8 cellular contexts compared by ENCODE assay signal in the genomic region with DNA sequence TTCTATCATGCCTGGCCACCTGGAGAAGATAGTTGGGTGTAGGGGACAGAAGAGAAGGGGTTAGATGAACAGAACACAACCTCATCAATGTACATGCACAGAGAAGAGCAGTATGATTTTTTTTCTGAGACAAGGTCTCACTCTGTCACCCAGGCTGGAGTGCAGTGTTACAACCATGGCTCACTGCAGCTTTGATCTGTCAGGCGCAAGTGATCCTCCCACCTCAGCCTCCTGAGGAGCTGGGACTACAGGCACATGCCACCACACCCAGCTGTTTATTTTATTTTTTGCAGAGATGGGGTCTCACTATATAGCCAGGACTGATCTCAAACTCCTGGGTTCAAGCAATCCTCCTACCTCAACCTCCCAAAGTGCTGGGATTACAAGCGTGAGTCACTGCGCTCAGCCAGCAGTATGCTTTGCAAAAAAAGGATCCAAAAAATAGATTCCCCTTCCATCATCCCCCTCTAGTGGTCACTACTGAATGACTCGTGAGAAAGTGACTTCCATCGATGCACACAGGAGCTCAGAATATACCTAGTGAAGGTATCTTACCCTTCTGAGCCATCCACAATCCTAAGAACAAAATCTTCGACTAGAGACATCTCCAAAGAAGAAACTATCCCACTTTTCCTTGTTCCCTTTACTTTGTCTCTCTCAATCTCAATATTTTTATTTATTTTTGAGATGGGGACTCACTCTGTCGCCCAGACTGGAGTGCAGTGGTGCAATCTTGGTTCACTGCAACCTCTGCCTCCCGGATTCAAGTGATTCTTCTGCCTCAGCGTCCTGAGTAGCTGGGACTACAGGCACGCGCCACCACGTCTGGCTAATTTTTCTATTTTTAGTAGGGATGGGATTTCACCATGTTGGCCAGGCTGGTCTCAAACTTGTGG. TPM values are rescaled to one million over a fixed set of nuclear protein-coding genes. Genes with fewer than 3 reads are reported as not detected.
DNase-seq lines count a peak whose midpoint lies in the region; ATAC-seq and TF ChIP-seq lines count a peak whose summit lies in the region.

No MANE protein-coding gene starts in this region.

- H3K4me2 ChIP-seq in PC-3 (ENCODE audit: low read length) = no peak overlapping the region

- H4K20me1 ChIP-seq in PC-3 (ENCODE audit: low read length) = no peaks in the 10 kb centered on the region

- H3K4me1 ChIP-seq in PC-3 (ENCODE audit: insufficient read depth, low read length) (peaks cover 10% of the 10 kb centered on the region; the same call in 1 of the 2 replicates), adipocyte (ENCODE audit: control insufficient read depth, insufficient read depth, low read length) (peaks cover 13% of the 10 kb centered on the region)

- H3K27me3 ChIP-seq in PC-3 (ENCODE audit: low read length) (no peaks in the 10 kb centered on the region), adipocyte (replicated peaks; ENCODE audit: control insufficient read depth, insufficient read depth, low read length) (peaks cover 13% of the 10 kb centered on the region)

- peak; percentile 87 for ATAC-seq in PC-3
- no peak for ATAC-seq in GM21619 (IDR thresholded peaks at IDR 0.05; ENCODE audit: unreplicated experiment)

- H3K9me3 ChIP-seq in PC-3 (ENCODE audit: low read length) (no peaks in the 10 kb centered on the region), adipocyte (ENCODE audit: control insufficient read depth, low read length) (no peaks in the 10 kb centered on the region)

- no peak overlapping the region for H3K9ac ChIP-seq in PC-3 (ENCODE audit: low read length)
- H3K9ac ChIP-seq in adipocyte (ENCODE audit: low read length) = peak overlapping the region; percentile 35

- H3K79me2 ChIP-seq in PC-3 (ENCODE audit: low read length) = no peaks in the 10 kb centered on the region

- BruUV-seq in PC-3 (replicated peaks; lab: Mats Ljungman, UMichigan) = no TSS peak

- H3K4me3 ChIP-seq in PC-3 (ENCODE audit: low read length) = no peak overlapping the region
- no peak overlapping the region for H3K4me3 ChIP-seq in adipocyte (ENCODE audit: low read length)

- H2AFZ ChIP-seq in PC-3 (ENCODE audit: low read length) = no peak overlapping the region

- intact Hi-C loops in PC-3 (cut with micrococcal nuclease) = loop anchor here (1.0 to 10.0 kb wide), 3 partner anchors 33 to 275 kb away; partner anchors contain the start of gene PILRB

- CTCF ChIA-PET in PC-3 (lab: Charles Lee) = interaction anchor here (0.5 to 1.2 kb wide), 8 partner anchors 19 to 278 kb away, joined by 3 to 8 read pairs (median 4); partner anchors contain the start of genes MEPCE and ZCWPW1

- no peak overlapping the region for H3K27ac ChIP-seq in PC-3 (ENCODE audit: low read length)

- peak; percentile 42 for DNase-seq in activated gamma-delta T cell treated with Interleukin-2 at 50 U/mL for 16 hours
- no peak for DNase-seq in activated gamma-delta T cell (lab: John Stamatoyannopoulos, UW)
- DNase-seq in HS-27A (ENCODE audit: low read depth) = peak; percentile 23
- peak; percentile 84 for DNase-seq in PC-3
- peak; percentile 91 for DNase-seq in adipocyte (ENCODE audit: low read depth)
- peak; percentile 63 for DNase-seq in hepatic stellate cell (ENCODE audit: low spot score)
- DNase-seq in smooth muscle cell of the brain vasculature (ENCODE audit: low read depth, low spot score) = peak; percentile 40

- TF ChIP-seq CTCF in PC-3 (conservative IDR thresholded peaks at IDR 0.05; ENCODE audit: low read depth, low read length) = peak; percentile 72

- H3F3A ChIP-seq in PC-3 (ENCODE audit: low read length, unreplicated experiment) = no peaks in the 10 kb centered on the region

- no peaks in the 10 kb centered on the region for H3K9me2 ChIP-seq in PC-3 (replicated peaks; ENCODE audit: low read length)

- H3K36me3 ChIP-seq in PC-3 (ENCODE audit: low read depth, low read length) = no peaks in the 10 kb centered on the region
- H3K36me3 ChIP-seq in adipocyte (ENCODE audit: control insufficient read depth, insufficient read depth, low read length, severe bottlenecking) = no peaks in the 10 kb centered on the region

- POLR2A ChIA-PET in PC-3 (lab: Charles Lee; ENCODE audit: unreplicated experiment) = interaction anchor here (0.6 kb wide), 1 partner anchor 21 kb away, joined by 4 read pairs; the partner anchor contains the start of gene ZCWPW1

RNA-seq across cellular contexts. Expression of gene ZCWPW1, which starts 21.0 kb away (rescaled TPM):
- 1.4 and 2.2 TPM in 2 replicates for total RNA-seq in PC-3 (2014; rRNA removed)

RNA-seq across cellular contexts. Expression of gene MEPCE, which starts 22.1 kb away (rescaled TPM):
- total RNA-seq in PC-3 (2014; rRNA removed) = 35.1 and 36.0 TPM in 2 replicates

RNA-seq across cellular contexts. Expression of gene PPP1R35, which starts 28.8 kb away (rescaled TPM):
- 36.1 and 51.1 TPM in 2 replicates for total RNA-seq in PC-3 (2014; rRNA removed)

RNA-seq across cellular contexts. Expression of gene PILRA, which starts 34.2 kb away (rescaled TPM):
- 0.92 and 1.9 TPM in 2 replicates for total RNA-seq in PC-3 (2014; rRNA removed)

RNA-seq across cellular contexts. Expression of gene PILRB, which starts 49.6 kb away (rescaled TPM):
- total RNA-seq in PC-3 (2014; rRNA removed) = 71.6 and 74.1 TPM in 2 replicates
